ENCODE assay signal across 6 cellular contexts in the genomic region with DNA sequence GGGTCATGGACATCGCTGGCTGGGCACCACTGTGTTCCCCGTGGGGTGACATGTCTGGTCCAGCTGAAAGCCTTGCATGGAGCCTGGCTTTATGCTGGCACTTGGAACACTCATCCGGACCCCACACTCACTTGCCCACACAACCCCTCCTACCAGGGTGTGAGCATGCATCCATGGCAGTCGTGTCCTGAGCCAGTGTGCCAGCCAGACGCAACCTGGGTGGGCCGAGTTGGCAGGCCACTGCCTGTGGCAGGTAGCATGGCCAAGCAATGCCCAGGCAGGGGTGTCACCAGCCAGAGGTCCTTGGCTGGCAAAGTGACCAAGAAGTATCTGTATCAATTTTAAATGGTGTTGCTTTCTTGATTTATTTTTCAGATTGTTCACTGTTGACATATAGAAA.
"Had no signal": no experiment of that assay in that cellular context is flagged by ENCODE, and none has a peak within 500 bp of the region (broad histone marks: within the 10 kb centered on the region; RNA-seq: fewer than 3 reads in every experiment).

No MANE protein-coding gene starts in this region.

- DNase-seq: H9, HCEC 1CT, KBM-7 had no signal

- H3K4me3 ChIP-seq: GM23338 had no signal

- H3K27ac ChIP-seq: HL-60 had no signal

- ATAC-seq: GM23338, HepG2 had no signal

- H2AFZ ChIP-seq: GM23338 had no signal

- H3K4me2 ChIP-seq: GM23338 had no signal
